ENCODE assay signal across 9 cellular contexts in genomic region chr16:19330801-19331484, GRCh38. TPM values are rescaled to one million over a fixed set of nuclear protein-coding genes. Genes with fewer than 3 reads are reported as not detected.
A peak's percentile ranks its signal among the peaks of the same experiment; 100 is the strongest.
DNase-seq lines count a peak whose midpoint lies in the region; ATAC-seq and TF ChIP-seq lines count a peak whose summit lies in the region.
"Had no signal": no experiment of that assay in that cellular context is flagged by ENCODE, and none has a peak within 500 bp of the region (broad histone marks: within the 10 kb centered on the region; RNA-seq: fewer than 3 reads in every experiment).

No MANE protein-coding gene starts in this region.

- DNase-seq in HS-27A (ENCODE audit: low read depth) (peak; percentile 24), WTC11 (ENCODE audit: low spot score) (no peak), hippocampal formation (lab: John Stamatoyannopoulos, UW) (peak; percentile 9 to 21), stromal cell of bone marrow (ENCODE audit: low read depth) (peak; percentile 32)
- DNase-seq in stimulated activated CD4-positive, alpha-beta T cell treated with anti-CD3 and anti-CD28 coated beads, Interleukin-4, amount 100 ng/mL, for 4 hours = no peak
- DNase-seq: activated CD4-positive, alpha-beta T cell treated with anti-CD3 and anti-CD28 coated beads for 4 hours had no signal

- H3K27ac Mint-ChIP-seq in WTC11 = no peak overlapping the region

- no peak overlapping the region for H3K4me3 Mint-ChIP-seq in WTC11

- no peaks in the 10 kb centered on the region for H3K27me3 Mint-ChIP-seq in WTC11 (ENCODE audit: low read depth)

- ATAC-seq in WTC11 (peak; percentile 28; the same call in 1 of the 2 replicates), HG03439 (IDR thresholded peaks at IDR 0.05; ENCODE audit: unreplicated experiment) (no peak), HG02588 (IDR thresholded peaks at IDR 0.05; ENCODE audit: unreplicated experiment) (no peak)

- POLR2A ChIA-PET in WTC11 (lab: Charles Lee) = no interaction called here

- H3K4me1 Mint-ChIP-seq in WTC11 = peaks cover 4% of the 10 kb centered on the region; the same call in 1 of the 2 replicates

- CTCF ChIA-PET in WTC11 (lab: Charles Lee) = interaction anchor here (1.2 kb wide), 1 partner anchor 151 kb away, joined by 4 read pairs; no protein-coding TSS in a partner anchor

- no peak for TF ChIP-seq CTCF in WTC11 (IDR thresholded peaks at IDR 0.05)

- H3K36me3 Mint-ChIP-seq in WTC11 = peaks cover 5% of the 10 kb centered on the region; the same call in 1 of the 2 replicates

- H3K9me3 Mint-ChIP-seq in WTC11 = peaks cover 20% of the 10 kb centered on the region

TF ChIP-seq in WTC11, 78 proteins besides CTCF, POLR2A, EP300 and RAD21:
- TF ChIP-seq PREB (CRISPR knock-in tag; IDR thresholded peaks at IDR 0.05; ENCODE audit: borderline replicate concordance) (no peak), GTF2I (CRISPR knock-in tag; conservative IDR thresholded peaks at IDR 0.05) (no peak), HMGXB4 (CRISPR knock-in tag; IDR thresholded peaks at IDR 0.05) (no peak), NR3C1 (CRISPR knock-in tag; conservative IDR thresholded peaks at IDR 0.05; ENCODE audit: low read depth) (no peak), USF2 (CRISPR knock-in tag; IDR thresholded peaks at IDR 0.05) (no peak), FOXP1 (CRISPR knock-in tag; IDR thresholded peaks at IDR 0.05; ENCODE audit: borderline replicate concordance) (no peak), NFYB (CRISPR knock-in tag; conservative IDR thresholded peaks at IDR 0.05; ENCODE audit: low read depth) (no peak)

RNA-seq across cellular contexts. Expression of gene CLEC19A, which starts 45.4 kb away (rescaled TPM):
- 0.09 to 0.48 TPM (median 0.41 TPM) in 3 replicates for total RNA-seq in WTC11 (2021)
- total RNA-seq: suprapubic skin had no signal

Comparison
In these comparisons a context has a peak if more than half of its experiments do, and no peak if none do; other contexts are left out.
1. DNase-seq: peak in HS-27A (single experiment), hippocampal formation (2 of 2) and stromal cell of bone marrow (single experiment); none in WTC11 (single experiment) and stimulated activated CD4-positive, alpha-beta T cell treated with anti-CD3 and anti-CD28 coated beads, Interleukin-4, amount 100 ng/mL, for 4 hours (0 of 2).